Comparison of ENCODE assay signal across 11 cellular contexts in the genomic region with DNA sequence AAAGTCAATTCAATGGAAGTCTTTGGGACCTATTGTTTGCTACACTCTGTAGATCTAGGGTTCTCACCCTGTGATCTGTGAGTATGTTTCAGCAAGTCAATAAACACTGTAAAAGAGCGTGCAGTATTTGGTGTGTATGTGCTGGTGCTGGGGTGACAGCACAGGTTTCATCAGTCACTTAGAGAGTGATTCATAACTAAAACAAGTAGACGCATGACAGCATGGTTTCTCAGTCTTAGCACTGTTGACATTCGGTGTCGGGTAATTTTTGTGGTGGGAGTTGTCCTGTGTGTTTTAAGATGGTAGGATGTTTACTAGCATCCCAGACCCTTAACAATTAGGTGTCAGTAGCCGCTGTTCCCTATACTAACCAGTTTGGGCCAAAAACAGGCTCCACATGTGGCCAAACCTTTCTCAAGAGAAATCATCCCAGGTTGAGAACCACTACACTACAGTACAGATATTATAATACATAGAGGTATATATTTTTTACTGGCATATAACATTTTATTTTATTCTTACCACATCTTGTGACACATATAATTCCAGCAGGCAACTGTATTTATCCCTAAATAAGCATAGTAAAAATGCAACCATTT.
DNase-seq lines count a peak whose midpoint lies in the region; ATAC-seq and TF ChIP-seq lines count a peak whose summit lies in the region.
"Had no signal": no experiment of that assay in that cellular context is flagged by ENCODE, and none has a peak within 500 bp of the region (broad histone marks: within the 10 kb centered on the region; RNA-seq: fewer than 3 reads in every experiment).

No MANE protein-coding gene starts in this region.

- intact Hi-C loops in CD14-positive monocyte (cut with micrococcal nuclease), result no loop called here

- H3K9me3 ChIP-seq in osteoblast (ENCODE audit: low read depth, low read length), result no peaks in the 10 kb centered on the region

- H3K4me2 ChIP-seq in osteoblast (ENCODE audit: insufficient read depth, low read length), result no peak overlapping the region

- no peaks in the 10 kb centered on the region for H4K20me1 ChIP-seq in osteoblast (ENCODE audit: insufficient read depth, low read length)

- peaks cover 7% of the 10 kb centered on the region for H3K27me3 Mint-ChIP-seq in activated T-cell treated with anti-CD3 and anti-CD28 coated beads, Interleukin-2, amount 50 U/mL, for 72 hours (ENCODE audit: low read depth)
- peaks cover 3% of the 10 kb centered on the region for H3K27me3 Mint-ChIP-seq in activated T-cell treated with anti-CD3 and anti-CD28 coated beads, Interleukin-2, amount 50 U/mL, for 24 hours
- H3K27me3 Mint-ChIP-seq in T-helper 2 cell treated with Interferon-gamma antibody and Interleukin-4, amounts not matched to agents 5 μg/mL and 100 μg/mL, for 36 hours (ENCODE audit: low read depth), result no peaks in the 10 kb centered on the region
- H3K27me3 Mint-ChIP-seq in CD14-positive monocyte (ENCODE audit: low read depth in 3 of 3), result peaks cover 0 to 2% (median 0%) of the 10 kb centered on the region in 3 donors

- peak overlapping the region; percentile 51 for H2AFZ ChIP-seq in osteoblast (ENCODE audit: low read length)

- no peak overlapping the region for H3K27ac ChIP-seq in osteoblast (ENCODE audit: low read depth, low read length)

- no peaks in the 10 kb centered on the region for H3K4me1 ChIP-seq in osteoblast (ENCODE audit: insufficient read depth, low read length)

- no peaks in the 10 kb centered on the region for H3K36me3 ChIP-seq in osteoblast (ENCODE audit: insufficient read depth, low read length)

- ATAC-seq in activated T-cell treated with anti-CD3 and anti-CD28 coated beads, Interleukin-2, amount 50 U/mL, for 72 hours (replicated peaks in 1 of 2), result peak; percentile 98
- peak; percentile 94 for ATAC-seq in HG02852 (IDR thresholded peaks at IDR 0.05; ENCODE audit: unreplicated experiment)
- ATAC-seq in HG02763 (IDR thresholded peaks at IDR 0.05; ENCODE audit: unreplicated experiment), result no peak

- TF ChIP-seq CTCF in osteoblast (IDR thresholded peaks at IDR 0.05; ENCODE audit: extremely low read depth, low read depth, low read length), result no peak
- no peak for TF ChIP-seq CTCF in CD14-positive monocyte (IDR thresholded peaks at IDR 0.05)

- peak; percentile 15 to 30 for DNase-seq in activated T-cell treated with anti-CD3 and anti-CD28 coated beads, Interleukin-2, amount 50 U/mL, for 72 hours
- no peak for DNase-seq in activated T-cell treated with anti-CD3 and anti-CD28 coated beads, Interleukin-2, amount 50 U/mL, for 24 hours
- DNase-seq in T-helper 2 cell treated with Interferon-gamma antibody and Interleukin-4, amounts not matched to agents 5 μg/mL and 100 μg/mL, for 36 hours (ENCODE audit: low spot score), result peak; percentile 12
- DNase-seq in osteoblast (ENCODE audit: insufficient read length, low spot score, missing footprints), result peak; percentile 84
- DNase-seq in CD14-positive monocyte (ENCODE audit: low spot score), result no peak
- no peak for DNase-seq in GM03348 (ENCODE audit: low spot score)
- DNase-seq: activated CD4-positive, alpha-beta T cell treated with anti-CD3 and anti-CD28 coated beads, Interleukin-2, amount 50 U/mL, for 1 hour; NCI-H2029; SIG-M5 had no signal

- peak overlapping the region in 1 of 2 donors; percentile 43 for H3K4me3 Mint-ChIP-seq in activated T-cell treated with anti-CD3 and anti-CD28 coated beads, Interleukin-2, amount 50 U/mL, for 72 hours
- H3K4me3 Mint-ChIP-seq in activated T-cell treated with anti-CD3 and anti-CD28 coated beads, Interleukin-2, amount 50 U/mL, for 24 hours, result no peak overlapping the region
- no peak overlapping the region for H3K4me3 Mint-ChIP-seq in T-helper 2 cell treated with Interferon-gamma antibody and Interleukin-4, amounts not matched to agents 5 μg/mL and 100 μg/mL, for 36 hours
- no peak overlapping the region for H3K4me3 Mint-ChIP-seq in CD14-positive monocyte

- H3K4me1 Mint-ChIP-seq in activated T-cell treated with anti-CD3 and anti-CD28 coated beads, Interleukin-2, amount 50 U/mL, for 72 hours (ENCODE audit: low read depth), result no peaks in the 10 kb centered on the region
- H3K4me1 Mint-ChIP-seq in activated T-cell treated with anti-CD3 and anti-CD28 coated beads, Interleukin-2, amount 50 U/mL, for 24 hours (ENCODE audit: low read depth), result no peaks in the 10 kb centered on the region
- H3K4me1 Mint-ChIP-seq in T-helper 2 cell treated with Interferon-gamma antibody and Interleukin-4, amounts not matched to agents 5 μg/mL and 100 μg/mL, for 36 hours (ENCODE audit: low read depth), result peaks cover 1% of the 10 kb centered on the region
- peaks cover 22% of the 10 kb centered on the region for H3K4me1 Mint-ChIP-seq in CD14-positive monocyte

- H3K27ac Mint-ChIP-seq in activated T-cell treated with anti-CD3 and anti-CD28 coated beads, Interleukin-2, amount 50 U/mL, for 72 hours, result peak overlapping the region; percentile 73
- H3K27ac Mint-ChIP-seq in activated T-cell treated with anti-CD3 and anti-CD28 coated beads, Interleukin-2, amount 50 U/mL, for 24 hours, result no peak overlapping the region
- H3K27ac Mint-ChIP-seq in T-helper 2 cell treated with Interferon-gamma antibody and Interleukin-4, amounts not matched to agents 5 μg/mL and 100 μg/mL, for 36 hours, result no peak overlapping the region
- H3K27ac Mint-ChIP-seq in CD14-positive monocyte, result no peak overlapping the region

- H3K27me3 ChIP-seq in osteoblast (ENCODE audit: insufficient read depth, low read length), result no peaks in the 10 kb centered on the region

- H3K4me3 ChIP-seq in osteoblast (ENCODE audit: insufficient read depth, low read length), result no peak overlapping the region

- H3K79me2 ChIP-seq in osteoblast (ENCODE audit: insufficient read depth, low read length), result no peaks in the 10 kb centered on the region

- no peaks in the 10 kb centered on the region for H3K36me3 Mint-ChIP-seq in activated T-cell treated with anti-CD3 and anti-CD28 coated beads, Interleukin-2, amount 50 U/mL, for 72 hours (ENCODE audit: insufficient read depth in 2 of 2)
- H3K36me3 Mint-ChIP-seq in activated T-cell treated with anti-CD3 and anti-CD28 coated beads, Interleukin-2, amount 50 U/mL, for 24 hours (ENCODE audit: low read depth), result no peaks in the 10 kb centered on the region
- H3K36me3 Mint-ChIP-seq in T-helper 2 cell treated with Interferon-gamma antibody and Interleukin-4, amounts not matched to agents 5 μg/mL and 100 μg/mL, for 36 hours (ENCODE audit: low read depth), result no peaks in the 10 kb centered on the region
- H3K36me3 Mint-ChIP-seq in CD14-positive monocyte, result no peaks in the 10 kb centered on the region

- no peaks in the 10 kb centered on the region for H3K9me3 Mint-ChIP-seq in activated T-cell treated with anti-CD3 and anti-CD28 coated beads, Interleukin-2, amount 50 U/mL, for 72 hours
- H3K9me3 Mint-ChIP-seq in activated T-cell treated with anti-CD3 and anti-CD28 coated beads, Interleukin-2, amount 50 U/mL, for 24 hours, result no peaks in the 10 kb centered on the region
- no peaks in the 10 kb centered on the region for H3K9me3 Mint-ChIP-seq in T-helper 2 cell treated with Interferon-gamma antibody and Interleukin-4, amounts not matched to agents 5 μg/mL and 100 μg/mL, for 36 hours
- H3K9me3 Mint-ChIP-seq in CD14-positive monocyte, result peaks cover 0 to 2% (median 0%) of the 10 kb centered on the region in 7 donors

Comparison
In these comparisons a context has a peak if more than half of its experiments do, and no peak if none do; other contexts are left out.
1. DNase-seq: peak in activated T-cell treated with anti-CD3 and anti-CD28 coated beads, Interleukin-2, amount 50 U/mL, for 72 hours (2 of 2), T-helper 2 cell treated with Interferon-gamma antibody and Interleukin-4, amounts not matched to agents 5 μg/mL and 100 μg/mL, for 36 hours (single experiment) and osteoblast (single experiment); none in activated T-cell treated with anti-CD3 and anti-CD28 coated beads, Interleukin-2, amount 50 U/mL, for 24 hours (single experiment), CD14-positive monocyte (single experiment) and GM03348 (single experiment).